In the genomic region with DNA sequence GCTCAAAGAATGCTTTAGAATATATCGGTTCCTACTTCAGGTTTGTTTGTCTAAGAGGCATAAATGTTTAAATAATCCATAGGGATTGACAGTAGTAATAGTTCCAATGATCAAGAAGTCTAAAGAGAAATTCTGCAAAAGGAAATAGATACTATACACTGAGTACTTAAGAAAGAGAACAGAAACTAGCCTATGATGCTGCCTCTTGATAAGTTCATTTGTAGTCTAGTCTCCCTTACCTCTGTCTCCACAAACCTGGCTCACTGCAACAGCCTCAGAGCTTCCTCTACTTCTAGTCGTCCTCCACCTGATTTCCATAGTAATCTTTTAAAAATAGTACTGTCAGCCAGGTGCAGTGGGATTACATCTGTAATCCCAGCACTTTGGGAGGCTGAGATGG, we compare ENCODE assay signal across 14 cellular contexts.
"Had no signal": no experiment of that assay in that cellular context is flagged by ENCODE, and none has a peak within 500 bp of the region (broad histone marks: within the 10 kb centered on the region; RNA-seq: fewer than 3 reads in every experiment).

No MANE protein-coding gene starts in this region.

- H3K27me3 ChIP-seq: gastrocnemius medialis, heart right ventricle, pancreas had no signal

- ATAC-seq: esophagus mucosa, gastrocnemius medialis, heart right ventricle, pancreas, right cardiac atrium had no signal

- H3K27ac ChIP-seq: gastrocnemius medialis, heart right ventricle, pancreas had no signal

- DNase-seq: effector memory CD4-positive, alpha-beta T cell; gastrocnemius medialis; heart right ventricle; hypothalamus; kidney glomerular epithelial cell; mesendoderm; naive B cell; occipital lobe; pancreas; right cardiac atrium; small intestine; stimulated activated CD4-positive, alpha-beta T cell treated with anti-CD3 and anti-CD28 coated beads, Interleukin-2, amount 100 ng/mL, for 48 hours; stimulated activated naive CD4-positive, alpha-beta T cell treated with Interleukin-2 at 50 U/mL for 16 hours had no signal

- H3K4me3 ChIP-seq: gastrocnemius medialis, heart right ventricle, pancreas had no signal

- H3K9me3 ChIP-seq: gastrocnemius medialis, pancreas had no signal

- H3K4me1 ChIP-seq: gastrocnemius medialis, pancreas had no signal

- H3K36me3 ChIP-seq: gastrocnemius medialis, heart right ventricle, pancreas had no signal
